ENCODE assay signal across 8 cellular contexts in the genomic region with DNA sequence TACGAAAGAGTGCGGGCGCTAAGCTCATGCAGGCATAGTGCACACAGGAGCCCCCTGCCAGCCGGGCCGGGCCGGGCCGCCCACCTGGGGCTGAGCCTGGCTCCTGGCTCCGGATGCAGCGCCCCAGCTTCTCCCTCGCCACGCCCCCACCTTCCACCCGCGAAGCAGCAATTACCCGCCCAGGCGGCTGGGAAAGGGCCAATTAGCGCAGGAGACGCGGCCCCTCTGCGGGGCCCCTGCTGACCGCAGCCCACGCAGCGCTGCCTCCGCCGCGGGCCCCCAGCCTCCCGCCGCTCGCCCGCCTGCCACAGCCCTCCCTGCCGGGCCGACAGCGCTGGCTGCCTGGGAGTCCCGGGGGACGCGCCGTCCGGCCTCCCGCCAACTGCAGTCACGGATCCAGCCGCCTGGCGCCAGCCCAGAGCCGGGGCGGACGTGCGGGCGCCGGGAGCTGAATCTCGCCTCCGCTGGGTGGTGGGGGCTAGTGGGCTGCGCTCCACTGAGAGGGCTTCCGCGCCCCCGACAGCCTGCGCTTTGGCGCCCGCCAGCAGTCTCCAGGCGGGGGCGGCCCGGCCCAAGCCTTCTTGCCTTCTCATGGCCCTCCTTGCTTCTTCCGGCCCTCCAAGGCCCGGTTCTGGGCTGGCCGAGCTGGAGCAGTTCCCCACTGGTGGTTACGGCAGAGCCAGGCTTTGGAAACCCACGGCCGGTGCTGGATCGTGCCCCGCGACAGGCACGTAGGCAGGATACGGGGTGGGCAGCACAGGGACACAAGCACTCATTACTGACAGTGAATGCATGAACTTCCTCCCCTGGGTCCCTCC. TPM values are rescaled to one million over a fixed set of nuclear protein-coding genes. Genes with fewer than 3 reads are reported as not detected.
DNase-seq lines count a peak whose midpoint lies in the region.

No MANE protein-coding gene starts in this region.

- H3K27ac Mint-ChIP-seq in activated CD4-positive, alpha-beta memory T cell treated with anti-CD3 and anti-CD28 coated beads for 36 hours: peak overlapping the region; percentile 87

- H3K4me1 Mint-ChIP-seq in activated CD4-positive, alpha-beta memory T cell treated with anti-CD3 and anti-CD28 coated beads for 36 hours (ENCODE audit: low read depth): peaks cover 34% of the 10 kb centered on the region

- H3K27me3 Mint-ChIP-seq in activated CD4-positive, alpha-beta memory T cell treated with anti-CD3 and anti-CD28 coated beads for 36 hours: no peaks in the 10 kb centered on the region

- no peaks in the 10 kb centered on the region for H3K9me3 Mint-ChIP-seq in activated CD4-positive, alpha-beta memory T cell treated with anti-CD3 and anti-CD28 coated beads for 36 hours

- CTCF ChIA-PET in activated CD4-positive, alpha-beta memory T cell treated with anti-CD3 and anti-CD28 coated beads for 36 hours (lab: Charles Lee): interaction anchor here (0.8 to 10.8 kb wide), 15 partner anchors 15 to 403 kb away, joined by 3 to 350 read pairs (median 11); a partner anchor contains a TSS

- H3K4me3 Mint-ChIP-seq in activated CD4-positive, alpha-beta memory T cell treated with anti-CD3 and anti-CD28 coated beads for 36 hours: peak overlapping the region; percentile 86

- DNase-seq in SKM-1 treated with dmso at 0.1 percent for 144 hours (lab: John Stamatoyannopoulos, UW; ENCODE audit: unreplicated experiment) (peak; percentile 28), SKM-1 (lab: John Stamatoyannopoulos, UW; ENCODE audit: unreplicated experiment) (no peak), NCI-H1092 treated with DMSO at 0.1 percent for 48 hours (lab: John Stamatoyannopoulos, UW) (peak; percentile 60), lung microvascular endothelial cell (ENCODE audit: low read depth in 2 of 2) (peak; percentile 46 to 75), foreskin melanocyte (no peak)
- peak; percentile 92 for DNase-seq in activated CD4-positive, alpha-beta memory T cell treated with anti-CD3 and anti-CD28 coated beads for 36 hours
- peak; percentile 58 for DNase-seq in effector CD4-positive, alpha-beta T cell
- peak; percentile 51 to 56 (median 53) for DNase-seq in stimulated activated CD4-positive, alpha-beta T cell treated with anti-CD3 and anti-CD28 coated beads, TNF-alpha, amount 100 ng/mL, for 4 hours (ENCODE audit: low read depth in 3 of 3)

- H3K36me3 Mint-ChIP-seq in activated CD4-positive, alpha-beta memory T cell treated with anti-CD3 and anti-CD28 coated beads for 36 hours: peaks cover 14% of the 10 kb centered on the region

- intact Hi-C loops in activated CD4-positive, alpha-beta memory T cell treated with anti-CD3 and anti-CD28 coated beads for 36 hours (cut with micrococcal nuclease): loop anchor here (1.0 kb wide), 2 partner anchors 30 to 37 kb away; no protein-coding TSS in a partner anchor

- POLR2A ChIA-PET in activated CD4-positive, alpha-beta memory T cell treated with anti-CD3 and anti-CD28 coated beads for 36 hours (lab: Charles Lee): interaction anchor here (0.6 to 3.5 kb wide), 19 partner anchors 13 to 234 kb away, joined by 3 to 24 read pairs (median 4); a partner anchor contains a TSS

RNA-seq across cellular contexts. Expression of a gene that starts 14.9 kb away (rescaled TPM):
- 100 to 1,000 TPM; 155 to 163 TPM for total RNA-seq in activated CD4-positive, alpha-beta memory T cell treated with anti-CD3 and anti-CD28 coated beads for 36 hours
- total RNA-seq in lung microvascular endothelial cell: 35.9 and 40.8 TPM in 2 replicates

RNA-seq across cellular contexts. Expression of a gene that starts 25.6 kb away (rescaled TPM):
- 10 to 100 TPM; 25.0 to 25.9 TPM for total RNA-seq in activated CD4-positive, alpha-beta memory T cell treated with anti-CD3 and anti-CD28 coated beads for 36 hours
- 1.1 and 1.2 TPM in 2 replicates for total RNA-seq in lung microvascular endothelial cell

RNA-seq across cellular contexts. Expression of a gene that starts 53.0 kb away (rescaled TPM):
- total RNA-seq in activated CD4-positive, alpha-beta memory T cell treated with anti-CD3 and anti-CD28 coated beads for 36 hours: 1 to 10 TPM; 1.6 to 3.0 TPM
- under 0.01 TPM in 1 of 2 replicates, not detected in the other for total RNA-seq in lung microvascular endothelial cell

Comparison
In these comparisons a context has a peak if more than half of its experiments do, and no peak if none do; other contexts are left out.
1. DNase-seq: peak in SKM-1 treated with dmso at 0.1 percent for 144 hours (single experiment), NCI-H1092 treated with DMSO at 0.1 percent for 48 hours (single experiment), activated CD4-positive, alpha-beta memory T cell treated with anti-CD3 and anti-CD28 coated beads for 36 hours (single experiment), effector CD4-positive, alpha-beta T cell (single experiment), lung microvascular endothelial cell (2 of 2) and stimulated activated CD4-positive, alpha-beta T cell treated with anti-CD3 and anti-CD28 coated beads, TNF-alpha, amount 100 ng/mL, for 4 hours (3 of 3); none in SKM-1 (single experiment) and foreskin melanocyte (single experiment).
2. RNA of a gene that starts 25.6 kb away (total RNA-seq): 25.0 to 25.9 TPM in activated CD4-positive, alpha-beta memory T cell treated with anti-CD3 and anti-CD28 coated beads for 36 hours; 1.1 to 1.2 TPM in lung microvascular endothelial cell; every median in the first group is over 10 times any median in the second.